7 cellular contexts compared by ENCODE assay signal in the genomic region with DNA sequence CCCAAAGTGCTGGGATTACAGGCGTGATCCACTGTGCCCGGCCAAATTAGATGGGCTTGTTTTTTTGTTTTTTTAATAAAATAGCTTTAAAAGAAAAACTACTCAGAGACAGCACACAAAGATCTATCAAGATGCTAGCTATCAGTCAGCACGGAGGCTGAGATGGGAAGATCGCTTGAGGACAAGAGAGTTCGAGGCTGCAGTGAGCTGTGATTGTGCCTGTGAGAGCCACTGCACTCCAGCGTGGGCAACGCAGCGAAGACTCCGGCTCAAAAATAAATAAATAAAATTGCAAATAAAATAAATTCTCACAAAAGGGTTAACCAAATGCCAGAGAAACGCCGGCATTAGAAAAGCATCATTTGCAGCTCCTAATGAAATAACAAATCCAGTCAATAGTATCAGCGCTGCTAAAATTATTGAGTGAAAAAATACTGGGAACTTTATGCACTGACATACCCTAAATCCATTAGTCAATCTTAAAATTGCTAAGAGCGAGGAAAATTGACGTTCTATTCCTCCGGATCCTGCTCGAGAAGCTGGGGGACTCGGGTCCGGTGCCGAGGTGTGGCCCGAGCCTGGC. TPM values are rescaled to one million over a fixed set of nuclear protein-coding genes. Genes with fewer than 3 reads are reported as not detected.
DNase-seq lines count a peak whose midpoint lies in the region; ATAC-seq and TF ChIP-seq lines count a peak whose summit lies in the region.

No MANE protein-coding gene starts in this region.

- H3K27me3 Mint-ChIP-seq in chondrocyte (ENCODE audit: low read depth): no peaks in the 10 kb centered on the region

- no peaks in the 10 kb centered on the region for H3K36me3 ChIP-seq in mucosa of stomach (ENCODE audit: control insufficient read depth, insufficient read depth, low read length)

- H3K36me3 Mint-ChIP-seq in chondrocyte (ENCODE audit: low read depth): no peaks in the 10 kb centered on the region

- no peak for TF ChIP-seq CTCF in chondrocyte (IDR thresholded peaks at IDR 0.05)

- DNase-seq in NCI-H526 treated with DMSO at 0.1 percent for 48 hours (lab: John Stamatoyannopoulos, UW) (peak; percentile 81), chondrocyte (ENCODE audit: low spot score) (no peak), NCI-H187 (lab: John Stamatoyannopoulos, UW) (no peak), epidermal melanocyte (ENCODE audit: insufficient read length, low spot score) (no peak)

- H3K9ac ChIP-seq in mucosa of stomach (ENCODE audit: low read length): peak overlapping the region; percentile 89

- no peaks in the 10 kb centered on the region for H3K4me1 ChIP-seq in mucosa of stomach (ENCODE audit: control insufficient read depth, insufficient read depth, low read length)

- peaks cover 54% of the 10 kb centered on the region for H3K4me1 Mint-ChIP-seq in chondrocyte (ENCODE audit: low read depth)

- H3K27me3 ChIP-seq in mucosa of stomach (ENCODE audit: control insufficient read depth, insufficient read depth, low read length): no peaks in the 10 kb centered on the region

- peak overlapping the region; percentile 73 for H3K4me3 Mint-ChIP-seq in chondrocyte (ENCODE audit: unreplicated experiment)

- peak overlapping the region; percentile 91 for H3K27ac Mint-ChIP-seq in chondrocyte (ENCODE audit: unreplicated experiment)

- ATAC-seq in GM18520 (IDR thresholded peaks at IDR 0.05; ENCODE audit: unreplicated experiment): no peak

- H3K4me3 ChIP-seq in GM08714 (ENCODE audit: low read length): peak overlapping the region; percentile 92
- H3K4me3 ChIP-seq in mucosa of stomach (ENCODE audit: low read length): peak overlapping the region; percentile 90

- H3K9me3 ChIP-seq in mucosa of stomach (ENCODE audit: control insufficient read depth, low read length): no peaks in the 10 kb centered on the region

- no peaks in the 10 kb centered on the region for H3K9me3 Mint-ChIP-seq in chondrocyte (ENCODE audit: low read depth)

RNA-seq across cellular contexts. Expression of gene CPLANE1, which starts 0.7 kb away (rescaled TPM):
- total RNA-seq in chondrocyte: 23.9 to 36.7 TPM (median 25.8 TPM) in 3 replicates
